7 cellular contexts compared by ENCODE assay signal in genomic region chr6:57853745-57854144, GRCh38.
DNase-seq lines count a peak whose midpoint lies in the region; ATAC-seq, FAIRE-seq and TF ChIP-seq lines count a peak whose summit lies in the region.
"Not testable (repeated sequence)": the region's sequence is repeated elsewhere in the genome, so short reads cannot be mapped to it uniquely, and the experiment has no call there.

No MANE protein-coding gene starts in this region.

- TF ChIP-seq EP300 in Ishikawa (IDR thresholded peaks at IDR 0.05; ENCODE audit: borderline replicate concordance), result not testable (repeated sequence)

- peak; percentile 11 for DNase-seq in RWPE1 (ENCODE audit: low spot score)
- peak; percentile 3 to 7 for DNase-seq in cardiac fibroblast (ENCODE audit: low read depth in 2 of 2)
- peak; percentile 0 for DNase-seq in globus pallidus (ENCODE audit: low spot score)
- peak; percentile 2 for DNase-seq in iris pigment epithelial cell (ENCODE audit: low read depth)
- DNase-seq in pancreas, result peak in 5 of 6 donors; percentile 8 to 66 (median 13)

- TF ChIP-seq RAD21 in Ishikawa (IDR thresholded peaks at IDR 0.05; ENCODE audit: low read depth), result not testable (repeated sequence)

- not testable (repeated sequence) for H3K4me1 ChIP-seq in ES-I3 (ENCODE audit: insufficient read depth, low read length); pancreas

- intact Hi-C loops in pancreas (cut with DNase I), result not testable (repeated sequence)

- H3K36me3 ChIP-seq in ES-I3 (ENCODE audit: insufficient read depth, low read length); pancreas: not testable (repeated sequence)

- FAIRE-seq in pancreas (lab: Jason Lieb, UNC), result not testable (repeated sequence)

- H3K4me3 ChIP-seq in cardiac fibroblast (replicated peaks in 1 of 2; ENCODE audit: low read depth in 2 of 2, low read length in 2 of 2); pancreas: not testable (repeated sequence)

- H3K9me3 ChIP-seq in ES-I3 (ENCODE audit: control insufficient read depth, insufficient read depth, low read length); pancreas: not testable (repeated sequence)

- CTCF ChIA-PET in RWPE1 (lab: Yijun Ruan, JAX), result not testable (repeated sequence)

- peak overlapping the region; percentile 30; the same call in 1 of the 2 replicates for H3K9ac ChIP-seq in ES-I3 (ENCODE audit: low read depth, low read length)

- not testable (repeated sequence) for H3K27ac ChIP-seq in RWPE1, pancreas

- ATAC-seq in pancreas, result peak; percentile 48 to 75 (median 75)

- WGBS in pancreas, 2 donors, result 2% methylated on average over 24 to 29 of the region's 33 CpGs

- not testable (repeated sequence) for TF ChIP-seq CTCF in RWPE1 (conservative IDR thresholded peaks at IDR 0.05; ENCODE audit: low read depth); cardiac fibroblast (IDR thresholded peaks at IDR 0.05; ENCODE audit: low read depth, low read length); pancreas (IDR thresholded peaks at IDR 0.05)

- POLR2A ChIA-PET in RWPE1 (lab: Yijun Ruan, JAX; ENCODE audit: low non-redundant PET), result not testable (repeated sequence)

- H3K27me3 ChIP-seq in pancreas, result not testable (repeated sequence)

TF ChIP-seq in Ishikawa, 13 proteins besides CTCF, POLR2A, EP300 and RAD21:
- TF ChIP-seq REST (IDR thresholded peaks at IDR 0.05; ENCODE audit: low read depth), result peak; percentile 21; the same call in 1 of the 2 replicates
